1 cellular context compared by ENCODE assay signal in genomic region chr3:138082992-138083386, GRCh38.
TF ChIP-seq lines count a peak whose summit lies in the region.

No MANE protein-coding gene starts in this region.

TF ChIP-seq in GM12878, 131 proteins besides CTCF, POLR2A, EP300 and RAD21 (continued from another document):
- TF ChIP-seq POU2F2 (IDR thresholded peaks at IDR 0.05; ENCODE audit: borderline replicate concordance, low read depth, low read length): no peak
- no peak for TF ChIP-seq BRCA1 (IDR thresholded peaks at IDR 0.05; ENCODE audit: low read depth, low read length)
- no peak for TF ChIP-seq BHLHE40 (IDR thresholded peaks at IDR 0.05; ENCODE audit: borderline replicate concordance in 1 of 2, low read depth in 2 of 2, low read length in 1 of 2)
- TF ChIP-seq SMAD1 (IDR thresholded peaks at IDR 0.05; ENCODE audit: low read depth, partially characterized antibody): no peak
- no peak for TF ChIP-seq ATF3 (IDR thresholded peaks at IDR 0.05; ENCODE audit: borderline replicate concordance, extremely low read depth, low read depth, low read length)
